In the genomic region with DNA sequence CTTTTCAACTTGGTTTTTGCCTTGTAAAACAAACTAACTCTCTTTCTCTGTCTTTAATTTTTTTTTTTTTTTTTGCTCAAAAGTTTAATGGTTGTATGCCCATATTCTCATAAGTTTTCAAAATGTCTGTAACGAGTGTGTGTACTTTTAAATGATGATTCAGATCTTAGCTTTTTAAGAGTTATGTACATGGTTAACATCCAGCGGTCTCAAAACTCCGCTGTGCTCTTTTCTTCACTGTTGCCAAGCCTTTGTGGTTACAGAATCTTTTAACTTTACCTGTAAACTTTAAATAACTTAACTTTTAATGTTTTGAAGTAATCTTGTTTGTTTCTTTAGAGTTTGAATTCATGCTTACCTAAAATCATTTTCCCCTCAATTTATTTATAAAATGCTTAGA, we compare ENCODE assay signal across 27 cellular contexts.
"Had no signal": no experiment of that assay in that cellular context is flagged by ENCODE, and none has a peak within 500 bp of the region (broad histone marks: within the 10 kb centered on the region; RNA-seq: fewer than 3 reads in every experiment).

No MANE protein-coding gene starts in this region.

- H3K4me3 Mint-ChIP-seq: activated CD4-positive, alpha-beta T cell treated with anti-CD3 and anti-CD28 coated beads, Interleukin-2, amount 10 ng/mL, durations not matched to agents 24 days and 14 days; activated CD8-positive, alpha-beta T cell treated with anti-CD3 and anti-CD28 coated beads for 36 hours; activated naive CD8-positive, alpha-beta T cell treated with anti-CD3 and anti-CD28 coated beads for 36 hours; activated T-cell treated with anti-CD3 and anti-CD28 coated beads, Interleukin-2, amount 50 U/mL, for 72 hours; activated T-helper 17 cell treated with anti-CD3 and anti-CD28 coated beads, Interleukin-2, amount 50 U/mL, for 72 hours; T-helper 1 cell treated with Interleukin-12 subunit alpha and Interleukin-12 subunit beta and Interleukin-4 antibody, amounts not matched to agents 30 μg/mL and 1 μg/mL, for 36 hours; T-helper 2 cell treated with Interferon-gamma antibody and Interleukin-4, amounts not matched to agents 5 μg/mL and 100 μg/mL, for 36 hours had no signal

- H3K27ac ChIP-seq: body of pancreas, KMS-11, Peyer's patch had no signal

- H3K9me3 ChIP-seq: body of pancreas, breast epithelium, Peyer's patch had no signal

- H3K4me1 ChIP-seq: body of pancreas, breast epithelium, Peyer's patch had no signal

- DNase-seq: activated CD4-positive, alpha-beta T cell treated with anti-CD3 and anti-CD28 coated beads, Interleukin-2, amount 10 ng/mL, durations not matched to agents 24 days and 14 days; activated CD4-positive, alpha-beta T cell treated with anti-CD3 and anti-CD28 coated beads, Interleukin-2, amount 50 U/mL, for 4 hours; activated CD8-positive, alpha-beta T cell treated with anti-CD3 and anti-CD28 coated beads for 36 hours; activated effector memory CD4-positive, alpha-beta T cell treated with anti-CD3 and anti-CD28 coated beads, Interleukin-2, amount 50 U/mL, for 16 hours; activated naive CD4-positive, alpha-beta T cell; activated naive CD4-positive, alpha-beta T cell treated with anti-CD3 and anti-CD28 coated beads, Interleukin-2, amount 50 U/mL, for 16 hours; activated naive CD8-positive, alpha-beta T cell treated with anti-CD3 and anti-CD28 coated beads for 36 hours; activated T-cell treated with anti-CD3 and anti-CD28 coated beads, Interleukin-2, amount 50 U/mL, for 1 hour; activated T-cell treated with anti-CD3 and anti-CD28 coated beads, Interleukin-2, amount 50 U/mL, for 72 hours; amniotic stem cell; aorta; body of pancreas; NCI-H1105; NCI-H1417 treated with DMSO at 0.1 percent for 48 hours; NCI-H187 treated with DMSO at 0.1 percent for 48 hours; NCI-H2081 treated with DMSO at 0.1 percent for 48 hours; NCI-H345; NCI-H524 treated with DMSO at 0.1 percent for 48 hours; Peyer's patch; RPMI8226; SHP77 treated with DMSO at 0.1 percent for 48 hours had no signal

- H3K27ac Mint-ChIP-seq: activated CD4-positive, alpha-beta T cell treated with anti-CD3 and anti-CD28 coated beads, Interleukin-2, amount 10 ng/mL, durations not matched to agents 24 days and 14 days; activated CD8-positive, alpha-beta T cell treated with anti-CD3 and anti-CD28 coated beads for 36 hours; activated naive CD8-positive, alpha-beta T cell treated with anti-CD3 and anti-CD28 coated beads for 36 hours; activated T-cell treated with anti-CD3 and anti-CD28 coated beads, Interleukin-2, amount 50 U/mL, for 72 hours; activated T-helper 17 cell treated with anti-CD3 and anti-CD28 coated beads, Interleukin-2, amount 50 U/mL, for 72 hours; T-helper 1 cell treated with Interleukin-12 subunit alpha and Interleukin-12 subunit beta and Interleukin-4 antibody, amounts not matched to agents 30 μg/mL and 1 μg/mL, for 36 hours; T-helper 2 cell treated with Interferon-gamma antibody and Interleukin-4, amounts not matched to agents 5 μg/mL and 100 μg/mL, for 36 hours had no signal

- H3K4me2 ChIP-seq: KMS-11 had no signal

- H3K9ac ChIP-seq: KMS-11 had no signal

- H3K4me3 ChIP-seq: body of pancreas, breast epithelium, Peyer's patch had no signal

- H3K9me3 Mint-ChIP-seq: activated CD4-positive, alpha-beta T cell treated with anti-CD3 and anti-CD28 coated beads, Interleukin-2, amount 10 ng/mL, durations not matched to agents 24 days and 14 days; activated CD8-positive, alpha-beta T cell treated with anti-CD3 and anti-CD28 coated beads for 36 hours; activated naive CD8-positive, alpha-beta T cell treated with anti-CD3 and anti-CD28 coated beads for 36 hours; activated T-cell treated with anti-CD3 and anti-CD28 coated beads, Interleukin-2, amount 50 U/mL, for 72 hours; activated T-helper 17 cell treated with anti-CD3 and anti-CD28 coated beads, Interleukin-2, amount 50 U/mL, for 72 hours; T-helper 1 cell treated with Interleukin-12 subunit alpha and Interleukin-12 subunit beta and Interleukin-4 antibody, amounts not matched to agents 30 μg/mL and 1 μg/mL, for 36 hours; T-helper 2 cell treated with Interferon-gamma antibody and Interleukin-4, amounts not matched to agents 5 μg/mL and 100 μg/mL, for 36 hours had no signal

- H3K36me3 ChIP-seq: breast epithelium, Peyer's patch had no signal

- H3K27me3 ChIP-seq: body of pancreas, breast epithelium, Peyer's patch had no signal

- H3K36me3 Mint-ChIP-seq: activated naive CD8-positive, alpha-beta T cell treated with anti-CD3 and anti-CD28 coated beads for 36 hours had no signal

- H3K4me1 Mint-ChIP-seq: activated CD4-positive, alpha-beta T cell treated with anti-CD3 and anti-CD28 coated beads, Interleukin-2, amount 10 ng/mL, durations not matched to agents 24 days and 14 days; activated naive CD8-positive, alpha-beta T cell treated with anti-CD3 and anti-CD28 coated beads for 36 hours; activated T-helper 17 cell treated with anti-CD3 and anti-CD28 coated beads, Interleukin-2, amount 50 U/mL, for 72 hours had no signal

- H3K27me3 Mint-ChIP-seq: activated CD4-positive, alpha-beta T cell treated with anti-CD3 and anti-CD28 coated beads, Interleukin-2, amount 10 ng/mL, durations not matched to agents 24 days and 14 days had no signal

- ATAC-seq: activated CD8-positive, alpha-beta T cell treated with anti-CD3 and anti-CD28 coated beads for 36 hours; activated T-cell treated with anti-CD3 and anti-CD28 coated beads, Interleukin-2, amount 50 U/mL, for 72 hours; activated T-helper 17 cell treated with anti-CD3 and anti-CD28 coated beads, Interleukin-2, amount 50 U/mL, for 72 hours; body of pancreas had no signal

- FAIRE-seq: TTC549 had no signal
